1 cellular context compared by ENCODE assay signal in genomic region chr12:4958697-4959375, GRCh38.
TF ChIP-seq lines count a peak whose summit lies in the region.

No MANE protein-coding gene starts in this region.

TF ChIP-seq in HCT116, 20 proteins besides CTCF, POLR2A, EP300 and RAD21:
- TF ChIP-seq POLR2AphosphoS5 (IDR thresholded peaks at IDR 0.05; ENCODE audit: low read depth, low read length) (no peak), ELF1 (IDR thresholded peaks at IDR 0.05; ENCODE audit: borderline replicate concordance, low read depth) (no peak)
